Comparison of ENCODE assay signal across 17 cellular contexts in the genomic region with DNA sequence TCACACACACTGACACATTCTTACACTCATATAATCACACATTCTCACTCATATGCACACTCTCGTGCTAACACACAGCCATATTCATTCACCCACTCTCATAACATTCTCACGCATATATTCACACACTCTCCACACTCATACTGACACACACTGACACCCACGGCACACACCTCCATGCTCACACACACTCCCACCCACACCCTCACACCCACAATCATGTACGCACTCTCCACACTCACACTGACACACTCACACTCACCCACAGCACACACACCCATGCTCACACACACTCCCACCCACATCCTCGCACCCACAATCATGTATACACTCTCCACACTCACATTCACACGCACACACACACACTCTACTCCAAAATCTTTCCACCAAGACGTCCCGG.
"Had no signal": no experiment of that assay in that cellular context is flagged by ENCODE, and none has a peak within 500 bp of the region (broad histone marks: within the 10 kb centered on the region; RNA-seq: fewer than 3 reads in every experiment).

No MANE protein-coding gene starts in this region.

- H3K27ac Mint-ChIP-seq: activated CD4-positive, alpha-beta memory T cell treated with anti-CD3 and anti-CD28 coated beads, Interleukin-2, amount 10 ng/mL, durations not matched to agents 7 days and 5 days; WTC11 had no signal

- ATAC-seq: activated T-cell treated with anti-CD3 and anti-CD28 coated beads, Interleukin-2, amount 50 U/mL, for 4 hours; naive thymus-derived CD8-positive, alpha-beta T cell; sciatic nerve; WTC11 had no signal

- H3K4me1 Mint-ChIP-seq: activated CD4-positive, alpha-beta memory T cell treated with anti-CD3 and anti-CD28 coated beads, Interleukin-2, amount 10 ng/mL, durations not matched to agents 7 days and 5 days had no signal

- H3K4me3 Mint-ChIP-seq: activated CD4-positive, alpha-beta memory T cell treated with anti-CD3 and anti-CD28 coated beads, Interleukin-2, amount 10 ng/mL, durations not matched to agents 7 days and 5 days; activated T-cell treated with anti-CD3 and anti-CD28 coated beads, Interleukin-2, amount 50 U/mL, for 4 hours; naive thymus-derived CD8-positive, alpha-beta T cell; WTC11 had no signal

- H3K36me3 ChIP-seq: heart left ventricle, spleen had no signal

- H3K9me3 Mint-ChIP-seq: activated CD4-positive, alpha-beta memory T cell treated with anti-CD3 and anti-CD28 coated beads, Interleukin-2, amount 10 ng/mL, durations not matched to agents 7 days and 5 days; activated T-cell treated with anti-CD3 and anti-CD28 coated beads, Interleukin-2, amount 50 U/mL, for 4 hours; naive thymus-derived CD8-positive, alpha-beta T cell; WTC11 had no signal

- H3K9me3 ChIP-seq: heart left ventricle, spleen had no signal

- FAIRE-seq: colon, islet of Langerhans, TTC549 had no signal

- DNase-seq: activated CD4-positive, alpha-beta memory T cell treated with anti-CD3 and anti-CD28 coated beads, Interleukin-2, amount 10 ng/mL, durations not matched to agents 7 days and 5 days; activated CD4-positive, alpha-beta T cell treated with anti-CD3 and anti-CD28 coated beads for 4 hours; activated effector memory CD4-positive, alpha-beta T cell treated with Interleukin-2 at 50 U/mL for 16 hours; activated naive CD4-positive, alpha-beta T cell treated with anti-CD3 and anti-CD28 coated beads, Interleukin-2, amount 50 U/mL, for 16 hours; activated T-cell treated with anti-CD3 and anti-CD28 coated beads, Interleukin-2, amount 50 U/mL, for 4 hours; caudate nucleus; foreskin melanocyte; naive thymus-derived CD8-positive, alpha-beta T cell; spleen; stimulated activated CD4-positive, alpha-beta T cell treated with anti-CD3 and anti-CD28 coated beads, Interleukin-1b, Interleukin-23, amount 100 ng/mL, for 48 hours; T-helper 2 cell had no signal

- H3K4me3 ChIP-seq: heart left ventricle, spleen had no signal

- H3K36me3 Mint-ChIP-seq: naive thymus-derived CD8-positive, alpha-beta T cell; WTC11 had no signal

- H3K27ac ChIP-seq: heart left ventricle, spleen had no signal
